Comparison of ENCODE assay signal across 1 cellular context in the genomic region with DNA sequence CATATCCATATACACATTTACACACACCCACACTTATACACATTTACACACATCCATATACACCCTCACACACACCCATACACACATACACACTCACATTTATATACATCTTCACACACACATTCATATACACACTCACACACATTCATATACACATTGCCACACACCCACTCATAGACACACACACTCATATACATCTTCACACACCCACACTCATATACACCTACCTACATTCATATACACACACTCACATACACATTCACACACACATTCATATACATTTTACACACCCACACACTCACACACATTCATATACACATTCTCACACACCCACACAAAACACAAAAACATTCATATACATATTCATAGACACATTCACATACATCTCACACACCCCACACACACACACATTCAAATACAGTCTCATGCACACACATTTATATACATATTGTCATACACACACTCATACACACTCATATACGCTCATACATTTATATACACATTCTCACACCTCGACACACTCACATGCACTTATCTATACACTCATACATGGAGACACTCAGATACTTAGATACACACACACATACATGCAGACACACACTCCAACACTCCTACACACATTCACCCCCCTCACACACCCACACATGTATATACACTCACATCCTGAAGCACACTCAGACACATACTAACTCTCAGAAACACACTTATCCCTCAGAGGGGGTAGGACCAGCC.
TF ChIP-seq lines count a peak whose summit lies in the region.

No MANE protein-coding gene starts in this region.

TF ChIP-seq in HepG2, 621 proteins besides CTCF, POLR2A, EP300 and RAD21 (continued from another document):
- TF ChIP-seq, protein P1, sequence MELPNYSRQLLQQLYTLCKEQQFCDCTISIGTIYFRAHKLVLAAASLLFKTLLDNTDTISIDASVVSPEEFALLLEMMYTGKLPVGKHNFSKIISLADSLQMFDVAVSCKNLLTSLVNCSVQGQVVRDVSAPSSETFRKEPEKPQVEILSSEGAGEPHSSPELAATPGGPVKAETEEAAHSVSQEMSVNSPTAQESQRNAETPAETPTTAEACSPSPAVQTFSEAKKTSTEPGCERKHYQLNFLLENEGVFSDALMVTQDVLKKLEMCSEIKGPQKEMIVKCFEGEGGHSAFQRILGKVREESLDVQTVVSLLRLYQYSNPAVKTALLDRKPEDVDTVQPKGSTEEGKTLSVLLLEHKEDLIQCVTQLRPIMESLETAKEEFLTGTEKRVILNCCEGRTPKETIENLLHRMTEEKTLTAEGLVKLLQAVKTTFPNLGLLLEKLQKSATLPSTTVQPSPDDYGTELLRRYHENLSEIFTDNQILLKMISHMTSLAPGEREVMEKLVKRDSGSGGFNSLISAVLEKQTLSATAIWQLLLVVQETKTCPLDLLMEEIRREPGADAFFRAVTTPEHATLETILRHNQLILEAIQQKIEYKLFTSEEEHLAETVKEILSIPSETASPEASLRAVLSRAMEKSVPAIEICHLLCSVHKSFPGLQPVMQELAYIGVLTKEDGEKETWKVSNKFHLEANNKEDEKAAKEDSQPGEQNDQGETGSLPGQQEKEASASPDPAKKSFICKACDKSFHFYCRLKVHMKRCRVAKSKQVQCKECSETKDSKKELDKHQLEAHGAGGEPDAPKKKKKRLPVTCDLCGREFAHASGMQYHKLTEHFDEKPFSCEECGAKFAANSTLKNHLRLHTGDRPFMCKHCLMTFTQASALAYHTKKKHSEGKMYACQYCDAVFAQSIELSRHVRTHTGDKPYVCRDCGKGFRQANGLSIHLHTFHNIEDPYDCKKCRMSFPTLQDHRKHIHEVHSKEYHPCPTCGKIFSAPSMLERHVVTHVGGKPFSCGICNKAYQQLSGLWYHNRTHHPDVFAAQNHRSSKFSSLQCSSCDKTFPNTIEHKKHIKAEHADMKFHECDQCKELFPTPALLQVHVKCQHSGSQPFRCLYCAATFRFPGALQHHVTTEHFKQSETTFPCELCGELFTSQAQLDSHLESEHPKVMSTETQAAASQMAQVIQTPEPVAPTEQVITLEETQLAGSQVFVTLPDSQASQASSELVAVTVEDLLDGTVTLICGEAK (IDR thresholded peaks at IDR 0.05) = no peak
- TF ChIP-seq, protein P1 (CRISPR knock-in tag; IDR thresholded peaks at IDR 0.05) = no peak
- TF ChIP-seq ZNF343 (CRISPR knock-in tag; IDR thresholded peaks at IDR 0.05) (no peak), PHB2 (IDR thresholded peaks at IDR 0.05; ENCODE audit: partially characterized antibody) (peak; percentile 74), MXI1 (IDR thresholded peaks at IDR 0.05; ENCODE audit: borderline replicate concordance, low read depth, low read length) (no peak), AKNA (CRISPR knock-in tag; IDR thresholded peaks at IDR 0.05; ENCODE audit: borderline replicate concordance) (no peak), RARG (CRISPR knock-in tag; IDR thresholded peaks at IDR 0.05; ENCODE audit: low read depth) (no peak), ZNF207 (IDR thresholded peaks at IDR 0.05; ENCODE audit: borderline replicate concordance) (0 out of 2 replicates have a peak, but pooled peaks have one; percentile 40), FOXP1 (IDR thresholded peaks at IDR 0.05) (0 out of 2 replicates have a peak, but pooled peaks have one; percentile 17), FOXP1 (CRISPR knock-in tag; IDR thresholded peaks at IDR 0.05) (no peak), CBX1 (IDR thresholded peaks at IDR 0.05; ENCODE audit: low read depth) (no peak), ZSCAN30 (CRISPR knock-in tag; IDR thresholded peaks at IDR 0.05) (no peak), CREB1 (IDR thresholded peaks at IDR 0.05) (peak; percentile 1; the same call in 1 of the 2 replicates), CREB1 (CRISPR knock-in tag; IDR thresholded peaks at IDR 0.05) (no peak)
- TF ChIP-seq, protein P2, sequence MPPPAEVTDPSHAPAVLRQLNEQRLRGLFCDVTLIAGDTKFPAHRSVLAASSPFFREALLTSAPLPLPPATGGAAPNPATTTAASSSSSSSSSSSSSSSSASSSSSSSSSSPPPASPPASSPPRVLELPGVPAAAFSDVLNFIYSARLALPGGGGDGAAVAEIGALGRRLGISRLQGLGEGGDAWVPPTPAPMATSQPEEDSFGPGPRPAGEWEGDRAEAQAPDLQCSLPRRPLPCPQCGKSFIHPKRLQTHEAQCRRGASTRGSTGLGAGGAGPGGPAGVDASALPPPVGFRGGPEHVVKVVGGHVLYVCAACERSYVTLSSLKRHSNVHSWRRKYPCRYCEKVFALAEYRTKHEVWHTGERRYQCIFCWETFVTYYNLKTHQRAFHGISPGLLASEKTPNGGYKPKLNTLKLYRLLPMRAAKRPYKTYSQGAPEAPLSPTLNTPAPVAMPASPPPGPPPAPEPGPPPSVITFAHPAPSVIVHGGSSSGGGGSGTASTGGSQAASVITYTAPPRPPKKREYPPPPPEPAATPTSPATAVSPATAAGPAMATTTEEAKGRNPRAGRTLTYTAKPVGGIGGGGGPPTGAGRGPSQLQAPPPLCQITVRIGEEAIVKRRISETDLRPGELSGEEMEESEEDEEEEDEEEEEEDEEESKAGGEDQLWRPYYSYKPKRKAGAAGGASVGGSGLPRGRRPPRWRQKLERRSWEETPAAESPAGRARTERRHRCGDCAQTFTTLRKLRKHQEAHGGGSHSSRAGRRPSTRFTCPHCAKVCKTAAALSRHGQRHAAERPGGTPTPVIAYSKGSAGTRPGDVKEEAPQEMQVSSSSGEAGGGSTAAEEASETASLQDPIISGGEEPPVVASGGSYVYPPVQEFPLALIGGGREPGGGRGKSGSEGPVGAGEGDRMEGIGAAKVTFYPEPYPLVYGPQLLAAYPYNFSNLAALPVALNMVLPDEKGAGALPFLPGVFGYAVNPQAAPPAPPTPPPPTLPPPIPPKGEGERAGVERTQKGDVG (CRISPR knock-in tag; IDR thresholded peaks at IDR 0.05; ENCODE audit: borderline replicate concordance) = no peak
- TF ChIP-seq, protein P3, sequence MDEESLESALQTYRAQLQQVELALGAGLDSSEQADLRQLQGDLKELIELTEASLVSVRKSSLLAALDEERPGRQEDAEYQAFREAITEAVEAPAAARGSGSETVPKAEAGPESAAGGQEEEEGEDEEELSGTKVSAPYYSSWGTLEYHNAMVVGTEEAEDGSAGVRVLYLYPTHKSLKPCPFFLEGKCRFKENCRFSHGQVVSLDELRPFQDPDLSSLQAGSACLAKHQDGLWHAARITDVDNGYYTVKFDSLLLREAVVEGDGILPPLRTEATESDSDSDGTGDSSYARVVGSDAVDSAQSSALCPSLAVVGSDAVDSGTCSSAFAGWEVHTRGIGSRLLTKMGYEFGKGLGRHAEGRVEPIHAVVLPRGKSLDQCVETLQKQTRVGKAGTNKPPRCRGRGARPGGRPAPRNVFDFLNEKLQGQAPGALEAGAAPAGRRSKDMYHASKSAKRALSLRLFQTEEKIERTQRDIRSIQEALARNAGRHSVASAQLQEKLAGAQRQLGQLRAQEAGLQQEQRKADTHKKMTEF (CRISPR knock-in tag; IDR thresholded peaks at IDR 0.05) = no peak
- TF ChIP-seq, protein P4, sequence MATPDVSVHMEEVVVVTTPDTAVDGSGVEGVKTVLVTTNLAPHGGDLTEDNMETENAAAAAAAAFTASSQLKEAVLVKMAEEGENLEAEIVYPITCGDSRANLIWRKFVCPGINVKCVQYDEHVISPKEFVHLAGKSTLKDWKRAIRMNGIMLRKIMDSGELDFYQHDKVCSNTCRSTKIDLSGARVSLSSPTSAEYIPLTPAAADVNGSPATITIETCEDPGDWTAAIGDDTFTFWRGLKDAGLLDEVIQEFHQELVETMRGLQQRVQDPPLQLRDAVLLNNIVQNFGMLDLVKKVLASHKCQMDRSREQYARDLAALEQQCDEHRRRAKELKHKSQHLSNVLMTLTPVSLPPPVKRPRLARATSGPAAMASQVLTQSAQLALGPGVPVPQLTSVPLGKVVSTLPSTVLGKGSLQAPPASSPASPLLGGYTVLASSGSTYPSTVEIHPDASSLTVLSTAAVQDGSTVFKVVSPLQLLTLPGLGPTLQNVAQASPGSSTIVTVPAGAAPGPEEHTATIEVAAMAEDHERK (CRISPR knock-in tag; IDR thresholded peaks at IDR 0.05; ENCODE audit: low read depth) = no peak
